ENCODE assay signal across 8 cellular contexts in the genomic region with DNA sequence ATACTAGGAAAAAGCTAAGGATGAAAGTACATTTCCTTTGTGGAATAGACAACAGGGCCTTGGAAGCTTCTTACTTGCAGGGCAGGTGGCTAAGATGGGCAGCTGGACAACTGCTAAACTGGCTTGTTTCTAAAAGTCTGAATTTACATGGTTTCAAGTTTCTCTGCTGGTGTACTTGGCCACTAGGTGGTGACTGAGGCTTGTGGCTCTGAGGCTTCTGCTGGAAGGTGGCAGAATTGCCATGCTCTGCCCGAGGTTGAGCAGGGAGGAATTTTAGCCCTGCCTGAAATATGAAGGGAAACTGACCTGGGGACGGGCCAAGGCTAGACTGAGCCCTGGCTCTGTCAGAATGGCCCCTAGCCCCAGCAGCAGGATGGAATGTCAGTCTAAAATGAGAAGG. TPM values are rescaled to one million over a fixed set of nuclear protein-coding genes. Genes with fewer than 3 reads are reported as not detected.
DNase-seq lines count a peak whose midpoint lies in the region; ATAC-seq and TF ChIP-seq lines count a peak whose summit lies in the region.
"Not testable (repeated sequence)": the region's sequence is repeated elsewhere in the genome, so short reads cannot be mapped to it uniquely, and the experiment has no call there.

No MANE protein-coding gene starts in this region.

- H3K27ac ChIP-seq in heart right ventricle = not testable (repeated sequence)

- H3K27me3 ChIP-seq in heart right ventricle = not testable (repeated sequence)

- ATAC-seq in GM18498 (IDR thresholded peaks at IDR 0.05; ENCODE audit: unreplicated experiment) (peak; percentile 70), HG03064 (IDR thresholded peaks at IDR 0.05; ENCODE audit: low read depth, unreplicated experiment) (peak; percentile 57), heart right ventricle (peak; percentile 60 to 86 (median 74))

- not testable (repeated sequence) for H3K4me1 ChIP-seq in heart right ventricle

- 0 to 14% methylated on average over 1 to 2 of the region's 2 CpGs for WGBS in heart right ventricle, 2 donors

- H3K36me3 ChIP-seq in heart right ventricle = not testable (repeated sequence)

- intact Hi-C loops in heart right ventricle (cut with DNase I); posterior cingulate gyrus (cut with DNase I): not testable (repeated sequence)

- H3K9me3 ChIP-seq in heart right ventricle = not testable (repeated sequence)

- not testable (repeated sequence) for H3K4me3 ChIP-seq in heart right ventricle

- peak; percentile 37 to 68 (median 64) for TF ChIP-seq CTCF in heart right ventricle (IDR thresholded peaks at IDR 0.05)

- DNase-seq in NCI-H2081 treated with DMSO at 0.1 percent for 48 hours (lab: John Stamatoyannopoulos, UW) (peak; percentile 67), T-helper 2 cell (peak in 3 of 5 experiments; percentile 27 to 72 (median 37)), amniotic epithelial cell (ENCODE audit: low read depth) (peak; percentile 78), heart right ventricle (peak in 1 of 2 donors; percentile 70), posterior cingulate gyrus (peak; percentile 40 to 95 (median 76)), ureter (ENCODE audit: low spot score) (peak; percentile 86)

RNA-seq across cellular contexts. Expression of a gene that starts 13.1 kb away (rescaled TPM):
- 1 to 10 TPM in 4 of 10 donors, not detected in 6; 1.3 to 5.7 (median 1.4) TPM for total RNA-seq in heart right ventricle
- 1 to 10 TPM in 1 of 2 donors, under 1 TPM in 1; 0.77 to 4.2 TPM for polyA plus RNA-seq in heart right ventricle
- 23.3 TPM for total RNA-seq in ureter

RNA-seq across cellular contexts. Expression of a gene that starts 23.6 kb away (rescaled TPM):
- total RNA-seq in heart right ventricle = 10 to 100 TPM in 2 of 10 donors, 1 to 10 TPM in 8; 5.8 to 11.4 (median 8.1) TPM
- 10 to 100 TPM; 11.2 to 23.4 TPM for polyA plus RNA-seq in heart right ventricle
- 67.8 TPM for total RNA-seq in ureter

RNA-seq across cellular contexts. Expression of a gene that starts 28.4 kb away (rescaled TPM):
- 1 to 10 TPM in 3 of 10 donors, under 1 TPM in 7; 0.24 to 1.3 (median 0.65) TPM for total RNA-seq in heart right ventricle
- 1 to 10 TPM in 1 of 2 donors, under 1 TPM in 1; 0.99 to 1.9 TPM for polyA plus RNA-seq in heart right ventricle
- total RNA-seq in ureter = 0.70 TPM
